Comparison of ENCODE assay signal across 8 cellular contexts in the genomic region with DNA sequence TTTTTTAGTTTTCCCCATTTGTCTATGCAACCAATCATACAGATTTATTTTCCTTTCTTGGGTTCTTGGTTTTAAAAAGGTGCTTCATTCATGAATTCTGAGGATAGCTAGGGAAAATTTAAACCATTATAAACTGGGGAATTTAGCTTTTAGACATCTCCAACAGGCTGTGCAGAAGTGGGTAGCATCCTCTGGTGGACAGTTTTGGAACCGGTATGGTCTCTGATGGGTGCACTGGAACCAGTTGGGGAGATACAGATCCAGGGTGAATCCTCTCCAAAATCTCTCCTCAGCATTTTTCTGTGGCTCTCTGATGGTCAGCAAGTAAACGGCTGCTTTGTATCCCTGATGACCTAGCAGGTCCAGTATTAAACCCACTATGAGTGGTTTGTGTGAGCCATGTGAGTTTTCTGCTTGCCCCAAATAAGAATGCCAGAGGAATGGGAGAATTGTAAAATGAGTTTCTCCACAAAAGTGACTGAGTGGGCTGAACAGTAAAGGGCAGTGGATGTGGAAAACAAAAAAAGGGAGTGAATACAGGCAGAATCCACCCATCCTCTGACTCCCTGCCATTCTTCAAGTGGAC. TPM values are rescaled to one million over a fixed set of nuclear protein-coding genes. Genes with fewer than 3 reads are reported as not detected.
DNase-seq lines count a peak whose midpoint lies in the region; ATAC-seq and TF ChIP-seq lines count a peak whose summit lies in the region.

No MANE protein-coding gene starts in this region.

- TF ChIP-seq CTCF in LNCAP (IDR thresholded peaks at IDR 0.05) (peak; percentile 76), adrenal gland (IDR thresholded peaks at IDR 0.05) (peak; percentile 72 to 98 (median 90)), suprapubic skin (IDR thresholded peaks at IDR 0.05) (peak; percentile 57 to 82)

- TF ChIP-seq EP300 in suprapubic skin (IDR thresholded peaks at IDR 0.05) = no peak

- peaks cover 8 to 14% of the 10 kb centered on the region in 2 donors for H3K4me1 ChIP-seq in adrenal gland (replicated peaks in 1 of 2)
- H3K4me1 ChIP-seq in suprapubic skin = peaks cover 9% of the 10 kb centered on the region

- intact Hi-C loops in Right ventricle myocardium inferior (cut with DNase I) = no loop called here
- intact Hi-C loops in cardiac septum (cut with DNase I) = no loop called here
- intact Hi-C loops in adrenal gland (cut with DNase I) = no loop called here

- H3K36me3 ChIP-seq in adrenal gland (replicated peaks in 1 of 2) = no peaks in the 10 kb centered on the region
- no peaks in the 10 kb centered on the region for H3K36me3 ChIP-seq in suprapubic skin

- no peak overlapping the region for H3K4me3 ChIP-seq in adrenal gland
- no peak overlapping the region for H3K4me3 ChIP-seq in suprapubic skin

- H3K27ac ChIP-seq in adrenal gland = peak overlapping the region in 3 of 5 donors; percentile 33 to 88 (median 73)
- H3K27ac ChIP-seq in suprapubic skin = no peak overlapping the region

- H3K9me3 ChIP-seq in adrenal gland (replicated peaks in 1 of 3) = no peaks in the 10 kb centered on the region
- H3K9me3 ChIP-seq in suprapubic skin = no peaks in the 10 kb centered on the region

- H3K27me3 ChIP-seq in adrenal gland (no peaks in the 10 kb centered on the region), suprapubic skin (no peaks in the 10 kb centered on the region)

- DNase-seq in Right ventricle myocardium inferior (ENCODE audit: missing footprints) = no peak
- DNase-seq in cardiac septum (ENCODE audit: low spot score) = no peak
- DNase-seq in adrenal gland = peak; percentile 48 to 83 (median 65)
- peak; percentile 55 for DNase-seq in iPS-NIHi7 (ENCODE audit: extremely low spot score)
- DNase-seq in suprapubic skin (ENCODE audit: low spot score in 2 of 2) = no peak
- DNase-seq in NOMO-1 (lab: John Stamatoyannopoulos, UW; ENCODE audit: unreplicated experiment in 2 of 2) = no peak

- no peak for TF ChIP-seq POLR2A in adrenal gland (IDR thresholded peaks at IDR 0.05)
- TF ChIP-seq POLR2A in suprapubic skin (IDR thresholded peaks at IDR 0.05) = no peak

- peak; percentile 72 for ATAC-seq in Right ventricle myocardium inferior
- ATAC-seq in HG02852 (IDR thresholded peaks at IDR 0.05; ENCODE audit: unreplicated experiment) = no peak

- 14 to 27% (median 20%) methylated on average over 2 of the region's 2 CpGs for WGBS in adrenal gland, 4 donors
- WGBS in suprapubic skin = 19% methylated on average over 2 of the region's 2 CpGs

RNA-seq across cellular contexts. Expression of gene DNAJC25, which starts 9.1 kb away (rescaled TPM):
- total RNA-seq in Right ventricle myocardium inferior (5.4 TPM), cardiac septum (5.0 TPM), adrenal gland (10 to 100 TPM; 13.4 to 29.8 (median 17.2) TPM), suprapubic skin (1 to 10 TPM; 3.7 to 6.4 (median 5.0) TPM)
- polyA plus RNA-seq in adrenal gland = 10 to 100 TPM in 2 of 3 donors, 1 to 10 TPM in 1; 9.1 to 36.0 (median 10.9) TPM

RNA-seq across cellular contexts. Expression of gene PTGR1, which starts 22.5 kb away (rescaled TPM):
- total RNA-seq in Right ventricle myocardium inferior (44.9 TPM), cardiac septum (42.0 TPM), adrenal gland (100 to 1,000 TPM in 7 of 8 donors, 10 to 100 TPM in 1; 73.0 to 170 (median 132) TPM), suprapubic skin (10 to 100 TPM; 18.6 to 51.4 (median 42.4) TPM)
- polyA plus RNA-seq in adrenal gland = 100 to 1,000 TPM in 1 of 3 donors, 10 to 100 TPM in 2; 30.7 to 121 (median 42.7) TPM

RNA-seq across cellular contexts. Expression of gene GNG10, which starts 39.4 kb away (rescaled TPM):
- 28.8 TPM for total RNA-seq in Right ventricle myocardium inferior
- total RNA-seq in cardiac septum = 36.4 TPM
- total RNA-seq in adrenal gland = 100 to 1,000 TPM in 1 of 8 donors, 10 to 100 TPM in 7; 29.3 to 127 (median 58.3) TPM
- polyA plus RNA-seq in adrenal gland = 10 to 100 TPM; 37.2 to 69.5 (median 53.4) TPM
- 10 to 100 TPM; 15.1 to 21.6 (median 19.1) TPM for total RNA-seq in suprapubic skin

Comparison
In these comparisons a context has a peak if more than half of its experiments do, and no peak if none do; other contexts are left out.
1. DNase-seq: peak in adrenal gland (7 of 7) and iPS-NIHi7 (single experiment); none in Right ventricle myocardium inferior (single experiment), cardiac septum (single experiment), suprapubic skin (0 of 2) and NOMO-1 (0 of 2).
2. Peak in every context shown above with its lines, with median percentiles within 50 percentile points of each other: CTCF ChIP-seq.